In the genomic region with DNA sequence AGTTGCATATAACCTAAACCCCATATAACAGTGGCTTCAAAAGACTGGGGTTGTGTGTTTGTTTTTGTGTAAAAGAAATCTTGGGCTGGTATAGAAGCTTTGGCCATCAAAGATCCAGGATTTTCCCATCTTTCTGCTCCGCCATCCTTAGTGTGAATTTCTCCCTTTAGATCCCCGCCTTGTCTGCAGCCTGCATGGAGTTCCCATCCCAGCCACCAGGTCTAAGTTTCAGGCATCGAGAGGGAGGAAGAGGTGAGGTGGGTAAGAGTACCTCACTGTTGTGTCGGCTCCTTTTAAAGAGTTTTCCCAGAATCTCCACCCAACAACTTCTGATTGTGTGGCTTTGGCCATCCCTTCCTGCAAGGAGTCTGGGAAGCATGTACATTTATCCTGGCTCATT, we compare ENCODE assay signal across 1 cellular context.
TF ChIP-seq lines count a peak whose summit lies in the region.

No MANE protein-coding gene starts in this region.

TF ChIP-seq in IMR-90, 13 proteins besides CTCF, POLR2A, EP300 and RAD21 (continued from another document):
- TF ChIP-seq CEBPB (IDR thresholded peaks at IDR 0.05; ENCODE audit: low read depth, low read length) (no peak), CHD1 (IDR thresholded peaks at IDR 0.05; ENCODE audit: low read depth, low read length) (no peak), SMC3 (IDR thresholded peaks at IDR 0.05; ENCODE audit: low read depth, low read length) (no peak), RFX5 (IDR thresholded peaks at IDR 0.05; ENCODE audit: low read depth, low read length) (no peak), MAFK (IDR thresholded peaks at IDR 0.05; ENCODE audit: low read depth, low read length) (no peak), BHLHE40 (IDR thresholded peaks at IDR 0.05; ENCODE audit: low read depth, low read length) (no peak), MAZ (IDR thresholded peaks at IDR 0.05; ENCODE audit: borderline replicate concordance, low read depth, low read length) (no peak), RCOR1 (IDR thresholded peaks at IDR 0.05; ENCODE audit: insufficient replicate concordance, low read length) (no peak)
- TF ChIP-seq, protein P1, sequence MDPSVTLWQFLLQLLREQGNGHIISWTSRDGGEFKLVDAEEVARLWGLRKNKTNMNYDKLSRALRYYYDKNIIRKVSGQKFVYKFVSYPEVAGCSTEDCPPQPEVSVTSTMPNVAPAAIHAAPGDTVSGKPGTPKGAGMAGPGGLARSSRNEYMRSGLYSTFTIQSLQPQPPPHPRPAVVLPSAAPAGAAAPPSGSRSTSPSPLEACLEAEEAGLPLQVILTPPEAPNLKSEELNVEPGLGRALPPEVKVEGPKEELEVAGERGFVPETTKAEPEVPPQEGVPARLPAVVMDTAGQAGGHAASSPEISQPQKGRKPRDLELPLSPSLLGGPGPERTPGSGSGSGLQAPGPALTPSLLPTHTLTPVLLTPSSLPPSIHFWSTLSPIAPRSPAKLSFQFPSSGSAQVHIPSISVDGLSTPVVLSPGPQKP (IDR thresholded peaks at IDR 0.05; ENCODE audit: borderline replicate concordance, low read depth, low read length): no peak
